In the genomic region with DNA sequence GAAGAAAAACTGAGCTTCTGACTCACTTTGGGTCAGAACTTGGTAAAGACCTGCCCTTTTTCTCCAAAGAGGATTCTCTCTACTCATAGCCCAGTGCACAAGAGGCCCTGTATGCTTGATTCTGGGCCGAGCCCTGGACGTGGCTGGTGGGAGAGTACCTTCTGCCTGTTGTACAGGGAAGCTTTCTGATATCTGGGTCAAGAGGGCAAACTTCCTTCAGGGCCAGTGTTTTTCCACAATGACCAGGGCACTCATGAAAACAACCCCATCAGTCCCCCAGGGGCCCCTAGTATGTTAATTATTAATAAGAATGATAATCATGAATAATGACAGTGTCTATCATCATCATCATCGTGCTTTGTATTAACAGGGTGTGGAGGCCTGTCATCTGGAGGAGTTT, we compare ENCODE assay signal across 1 cellular context.
A peak's percentile ranks its signal among the peaks of the same experiment; 100 is the strongest.
TF ChIP-seq lines count a peak whose summit lies in the region.

No MANE protein-coding gene starts in this region.

TF ChIP-seq in HepG2, 621 proteins besides CTCF, POLR2A, EP300 and RAD21 (continued from another document):
- TF ChIP-seq, protein P1, sequence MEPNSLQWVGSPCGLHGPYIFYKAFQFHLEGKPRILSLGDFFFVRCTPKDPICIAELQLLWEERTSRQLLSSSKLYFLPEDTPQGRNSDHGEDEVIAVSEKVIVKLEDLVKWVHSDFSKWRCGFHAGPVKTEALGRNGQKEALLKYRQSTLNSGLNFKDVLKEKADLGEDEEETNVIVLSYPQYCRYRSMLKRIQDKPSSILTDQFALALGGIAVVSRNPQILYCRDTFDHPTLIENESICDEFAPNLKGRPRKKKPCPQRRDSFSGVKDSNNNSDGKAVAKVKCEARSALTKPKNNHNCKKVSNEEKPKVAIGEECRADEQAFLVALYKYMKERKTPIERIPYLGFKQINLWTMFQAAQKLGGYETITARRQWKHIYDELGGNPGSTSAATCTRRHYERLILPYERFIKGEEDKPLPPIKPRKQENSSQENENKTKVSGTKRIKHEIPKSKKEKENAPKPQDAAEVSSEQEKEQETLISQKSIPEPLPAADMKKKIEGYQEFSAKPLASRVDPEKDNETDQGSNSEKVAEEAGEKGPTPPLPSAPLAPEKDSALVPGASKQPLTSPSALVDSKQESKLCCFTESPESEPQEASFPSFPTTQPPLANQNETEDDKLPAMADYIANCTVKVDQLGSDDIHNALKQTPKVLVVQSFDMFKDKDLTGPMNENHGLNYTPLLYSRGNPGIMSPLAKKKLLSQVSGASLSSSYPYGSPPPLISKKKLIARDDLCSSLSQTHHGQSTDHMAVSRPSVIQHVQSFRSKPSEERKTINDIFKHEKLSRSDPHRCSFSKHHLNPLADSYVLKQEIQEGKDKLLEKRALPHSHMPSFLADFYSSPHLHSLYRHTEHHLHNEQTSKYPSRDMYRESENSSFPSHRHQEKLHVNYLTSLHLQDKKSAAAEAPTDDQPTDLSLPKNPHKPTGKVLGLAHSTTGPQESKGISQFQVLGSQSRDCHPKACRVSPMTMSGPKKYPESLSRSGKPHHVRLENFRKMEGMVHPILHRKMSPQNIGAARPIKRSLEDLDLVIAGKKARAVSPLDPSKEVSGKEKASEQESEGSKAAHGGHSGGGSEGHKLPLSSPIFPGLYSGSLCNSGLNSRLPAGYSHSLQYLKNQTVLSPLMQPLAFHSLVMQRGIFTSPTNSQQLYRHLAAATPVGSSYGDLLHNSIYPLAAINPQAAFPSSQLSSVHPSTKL (CRISPR knock-in tag; IDR thresholded peaks at IDR 0.05) = 0 out of 2 replicates have a peak, but pooled peaks have one; percentile 22
